In genomic region chr1:179793281-179793680, GRCh38 we compare ENCODE assay signal across 25 cellular contexts. TPM values are rescaled to one million over a fixed set of nuclear protein-coding genes. Genes with fewer than 3 reads are reported as not detected.
"Had no signal": no experiment of that assay in that cellular context is flagged by ENCODE, and none has a peak within 500 bp of the region (broad histone marks: within the 10 kb centered on the region; RNA-seq: fewer than 3 reads in every experiment).

No MANE protein-coding gene starts in this region.

- H2AFZ ChIP-seq: neural progenitor cell had no signal

- H3K4me3 ChIP-seq: coronary artery, esophagus muscularis mucosa, gastroesophageal sphincter, heart right ventricle, lower lobe of right lung, neural progenitor cell, prostate gland, right atrium auricular region, skin epidermis, spleen, thoracic aorta, tibial nerve, vagina had no signal

- H3K27ac ChIP-seq: coronary artery, esophagus muscularis mucosa, foreskin keratinocyte, gastroesophageal sphincter, heart right ventricle, lower lobe of right lung, neural progenitor cell, prostate gland, right atrium auricular region, skin epidermis, spleen, thoracic aorta, tibial nerve, vagina had no signal

- H3K27me3 ChIP-seq: esophagus muscularis mucosa, gastroesophageal sphincter, heart right ventricle, neural progenitor cell, right atrium auricular region, spleen, tibial nerve, vagina had no signal

- H3K36me3 ChIP-seq: esophagus muscularis mucosa, gastroesophageal sphincter, heart right ventricle, lower lobe of right lung, neural progenitor cell, prostate gland, right atrium auricular region, spleen, thoracic aorta, tibial nerve, vagina had no signal

- H3K9ac ChIP-seq: neural progenitor cell had no signal

- ATAC-seq: foreskin keratinocyte; gastroesophageal sphincter; heart right ventricle; left colon; left ventricle myocardium superior; naive thymus-derived CD4-positive, alpha-beta T cell; sciatic nerve; stimulated activated naive B cell treated with anti-CD40 and anti-IgM and Interleukin-4, amounts not matched to agents 10 μg/mL and 1 μg/mL and 100 μg/mL, for 72 hours had no signal

- H3K4me1 ChIP-seq: esophagus muscularis mucosa, gastroesophageal sphincter, lower lobe of right lung, prostate gland, tibial nerve, vagina had no signal

- DNase-seq: dermis blood vessel endothelial cell; effector memory CD4-positive, alpha-beta T cell; foreskin keratinocyte; glutamatergic neuron; heart right ventricle; hippocampal formation; left colon; left ventricle myocardium superior; lower lobe of right lung; naive thymus-derived CD4-positive, alpha-beta T cell; spleen; stimulated activated naive B cell treated with anti-CD40 and anti-IgM and Interleukin-4, amounts not matched to agents 10 μg/mL and 1 μg/mL and 100 μg/mL, for 72 hours had no signal

- H3K4me2 ChIP-seq: neural progenitor cell had no signal

- H3K9me3 ChIP-seq: esophagus muscularis mucosa, gastroesophageal sphincter, heart right ventricle, lower lobe of right lung, prostate gland, right atrium auricular region, spleen, thoracic aorta, tibial nerve, vagina had no signal

RNA-seq across cellular contexts. Expression of gene FAM163A, which starts 50.2 kb away (rescaled TPM):
- polyA plus RNA-seq: endothelial cell of umbilical vein, fibroblast of lung, foreskin keratinocyte had no signal
